In the genomic region with DNA sequence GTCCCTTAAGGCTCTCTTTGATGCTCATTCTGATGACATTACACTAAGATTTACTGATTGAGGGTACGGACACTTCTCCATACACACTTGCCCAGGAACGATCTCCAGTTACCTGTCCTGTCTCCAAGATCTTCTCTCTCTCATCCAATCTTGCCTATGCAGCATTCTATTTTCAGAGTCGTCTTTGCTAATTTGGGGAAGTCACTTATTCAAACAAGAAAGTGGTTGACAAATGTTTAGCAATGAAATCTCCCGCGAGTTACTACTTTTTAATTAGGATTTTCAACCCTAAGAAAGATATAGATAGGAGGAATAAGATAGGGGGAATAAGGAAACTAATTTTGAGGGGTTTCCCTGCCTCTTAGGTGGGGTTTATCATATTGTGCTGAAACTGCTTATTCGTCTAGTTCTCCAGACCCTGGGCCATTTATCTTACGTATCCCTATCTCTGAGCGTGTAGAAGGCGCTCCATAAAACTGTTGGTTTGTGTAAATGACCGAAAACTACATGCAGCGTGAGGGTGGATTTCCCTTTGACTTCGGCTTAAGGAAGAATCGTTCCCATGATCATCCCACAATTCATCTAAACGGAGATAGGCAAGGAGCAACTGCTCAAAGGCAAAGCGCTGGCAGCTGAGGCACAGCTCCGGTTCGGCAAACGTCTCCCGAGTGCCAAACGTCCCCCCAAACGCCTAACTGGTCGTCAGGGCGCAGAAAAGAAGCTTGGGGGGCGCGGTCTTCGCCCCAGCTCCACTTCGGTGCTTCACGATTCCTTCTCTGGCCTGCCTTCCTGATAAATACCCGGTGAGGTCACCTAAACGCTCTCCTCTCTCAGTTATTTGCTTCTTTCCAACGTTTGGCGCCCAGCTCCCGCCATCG, we compare ENCODE assay signal across 1 cellular context.
TF ChIP-seq lines count a peak whose summit lies in the region.

No MANE protein-coding gene starts in this region.

TF ChIP-seq in endothelial cell of umbilical vein, 7 proteins besides CTCF, POLR2A, EP300 and RAD21 (continued from another document):
- TF ChIP-seq POLR2AphosphoS5 (IDR thresholded peaks at IDR 0.05; ENCODE audit: insufficient read depth, low read depth, low read length): no peak
- TF ChIP-seq MYC (IDR thresholded peaks at IDR 0.05; ENCODE audit: low read depth, low read length): no peak
